In the genomic region with DNA sequence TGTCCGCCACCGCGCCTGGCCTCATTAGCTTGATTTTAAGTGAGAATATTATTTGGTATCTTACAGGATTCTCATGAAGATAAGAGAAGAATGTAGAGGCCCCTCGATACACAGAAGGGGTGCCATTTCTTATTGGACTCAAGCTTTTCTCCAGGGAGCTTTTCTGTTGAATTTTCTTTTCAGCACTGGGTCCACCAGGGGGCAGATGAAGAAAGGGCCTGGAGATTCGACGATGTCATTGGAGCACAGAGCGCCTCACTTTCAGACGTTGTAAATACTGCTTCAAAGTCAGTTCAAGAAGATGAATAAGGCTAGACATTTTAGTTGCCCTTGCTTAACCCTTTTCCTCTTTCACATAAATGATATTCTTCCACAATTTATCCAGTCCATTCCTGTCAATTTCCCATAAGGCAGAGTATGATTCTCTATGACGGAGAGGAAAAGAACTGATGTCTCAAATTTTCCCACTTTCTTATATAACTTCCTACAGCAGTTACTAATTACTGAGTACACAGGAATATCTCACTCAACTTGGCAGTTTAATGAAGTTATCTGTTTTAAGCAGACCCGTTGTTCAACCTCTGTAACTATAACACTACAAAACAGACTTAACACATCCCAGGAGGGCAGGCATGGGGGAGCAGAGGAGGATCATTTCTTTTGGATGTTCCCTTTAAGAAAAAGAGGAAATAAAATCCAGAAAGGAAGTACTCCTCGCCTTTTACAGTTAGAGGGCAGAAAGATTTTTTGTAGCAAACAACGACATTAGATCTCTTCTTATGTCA, we compare ENCODE assay signal across 8 cellular contexts. TPM values are rescaled to one million over a fixed set of nuclear protein-coding genes. Genes with fewer than 3 reads are reported as not detected.
DNase-seq lines count a peak whose midpoint lies in the region; ATAC-seq and TF ChIP-seq lines count a peak whose summit lies in the region.

No MANE protein-coding gene starts in this region.

- peak; percentile 96 for TF ChIP-seq RAD21 in SK-N-SH (IDR thresholded peaks at IDR 0.05; ENCODE audit: low read length)

- H3K27ac ChIP-seq in MM.1S (ENCODE audit: low read length), result no peak overlapping the region; the same call in 1 of the 2 replicates
- H3K27ac ChIP-seq in SK-N-SH (ENCODE audit: low read depth in 2 of 2, low read length in 1 of 2), result peak overlapping the region; percentile 32 to 82; a peak in 3 of 4 replicates
- peak overlapping the region; percentile 64 to 81 (median 76) for H3K27ac ChIP-seq in transverse colon

- no peaks in the 10 kb centered on the region for H3K9me3 Mint-ChIP-seq in activated naive CD4-positive, alpha-beta T cell treated with anti-CD3 and anti-CD28 coated beads, Interleukin-2, amount 50 U/mL, for 72 hours

- intact Hi-C loops in posterior cingulate gyrus (cut with DNase I) (loop anchor here (2.0 to 10.0 kb wide), 4 partner anchors 61 to 349 kb away; no protein-coding TSS in a partner anchor), transverse colon (cut with DNase I; ENCODE audit: low total_unique reads) (loop anchor here (5.0 to 10.0 kb wide), 2 partner anchors 236 to 389 kb away; no protein-coding TSS in a partner anchor)

- no peaks in the 10 kb centered on the region for H3K36me3 Mint-ChIP-seq in activated naive CD4-positive, alpha-beta T cell treated with anti-CD3 and anti-CD28 coated beads, Interleukin-2, amount 50 U/mL, for 72 hours

- POLR2A ChIA-PET in SK-N-SH (lab: Yijun Ruan, JAX), result interaction anchor here (0.6 to 1.6 kb wide), 3 partner anchors 12 to 238 kb away, joined by 3 to 7 read pairs (median 6); a partner anchor contains a TSS

- H3K36me3 ChIP-seq in MM.1S (replicated peaks; ENCODE audit: insufficient read depth, low read length) (no peaks in the 10 kb centered on the region), SK-N-SH (replicated peaks in 1 of 2; ENCODE audit: control insufficient read depth in 1 of 2, insufficient read depth in 2 of 2, low read length in 1 of 2) (no peaks in the 10 kb centered on the region), transverse colon (no peaks in the 10 kb centered on the region)

- H3K4me1 ChIP-seq in MM.1S (ENCODE audit: low read length), result peaks cover 16% of the 10 kb centered on the region
- H3K4me1 ChIP-seq in SK-N-SH (ENCODE audit: control insufficient read depth in 1 of 2, insufficient read depth in 2 of 2, low read depth in 1 of 2, low read length in 1 of 2), result peaks cover 4 to 14% of the 10 kb centered on the region in 2 experiments; a peak in 1 of 4 replicates
- H3K4me1 ChIP-seq in transverse colon, result peaks cover 15 to 35% (median 22%) of the 10 kb centered on the region in 4 donors

- TF ChIP-seq EP300 in SK-N-SH (IDR thresholded peaks at IDR 0.05; ENCODE audit: borderline replicate concordance in 1 of 2, low read depth in 1 of 2, low read length in 1 of 2) (no peak), transverse colon (IDR thresholded peaks at IDR 0.05; ENCODE audit: low read depth) (no peak)

- no peaks in the 10 kb centered on the region for H3K9me3 ChIP-seq in MM.1S (replicated peaks; ENCODE audit: insufficient read depth, low read length)
- no peaks in the 10 kb centered on the region for H3K9me3 ChIP-seq in SK-N-SH
- no peaks in the 10 kb centered on the region for H3K9me3 ChIP-seq in transverse colon

- no peak overlapping the region for H2AFZ ChIP-seq in MM.1S (ENCODE audit: low read length)
- H2AFZ ChIP-seq in SK-N-SH (ENCODE audit: low read depth), result peak overlapping the region; percentile 84

- TF ChIP-seq POLR2A in transverse colon (IDR thresholded peaks at IDR 0.05), result no peak

- H3K4me2 ChIP-seq in MM.1S (ENCODE audit: low read depth, low read length), result peak overlapping the region; percentile 69
- H3K4me2 ChIP-seq in SK-N-SH, result peak overlapping the region; percentile 38; the same call in 1 of the 2 replicates

- H4K20me1 ChIP-seq in MM.1S (ENCODE audit: insufficient read depth, low read length) (no peaks in the 10 kb centered on the region), SK-N-SH (ENCODE audit: insufficient read depth) (no peaks in the 10 kb centered on the region)

- 0 out of 2 replicates have a peak overlapping the region, but pooled peaks have one; percentile 16 for H3K4me3 ChIP-seq in MM.1S (ENCODE audit: low read length)
- no peak overlapping the region; a peak in 1 of 4 replicates for H3K4me3 ChIP-seq in SK-N-SH (ENCODE audit: low read depth in 2 of 2, low read length in 1 of 2)
- H3K4me3 ChIP-seq in transverse colon, result no peak overlapping the region

- in situ Hi-C loops in transverse colon (cut with MboI; ENCODE audit: low pct_ligation_motif_present in 1 of 4, low pct_unique_long_range_greater_than_20kb in 1 of 4, low sequenced_read_pairs in 3 of 4), result loop anchor here in 2 of 4 donors (10.0 to 25.0 kb wide), 2 partner anchors 241 to 259 kb away; no protein-coding TSS in a partner anchor

- peak overlapping the region in 1 of 2 donors; percentile 14 for H3K27ac Mint-ChIP-seq in activated naive CD4-positive, alpha-beta T cell treated with anti-CD3 and anti-CD28 coated beads, Interleukin-2, amount 50 U/mL, for 72 hours

- no peak overlapping the region for H3K9ac ChIP-seq in MM.1S (ENCODE audit: low read length)
- H3K9ac ChIP-seq in SK-N-SH, result no peak overlapping the region; the same call in 1 of the 2 replicates

- WGBS in SK-N-SH (ENCODE audit: low lambda C conversion rate), result 40% methylated on average over 12 of the region's 12 CpGs
- 31 to 35% methylated on average over 10 to 12 of the region's 12 CpGs for WGBS in transverse colon (ENCODE audit: low coverage in 1 of 2), 2 donors

- peak; percentile 78 for ATAC-seq in GM19351 (IDR thresholded peaks at IDR 0.05; ENCODE audit: unreplicated experiment)
- ATAC-seq in activated naive CD4-positive, alpha-beta T cell treated with anti-CD3 and anti-CD28 coated beads, Interleukin-2, amount 50 U/mL, for 72 hours, result peak; percentile 85

- peak; percentile 85 for DNase-seq in AG20443 (ENCODE audit: low spot score)
- peak; percentile 83 for DNase-seq in MM.1S
- peak; percentile 84 for DNase-seq in SK-N-SH
- DNase-seq in activated naive CD4-positive, alpha-beta T cell treated with anti-CD3 and anti-CD28 coated beads, Interleukin-2, amount 50 U/mL, for 72 hours (ENCODE audit: low spot score in 2 of 2), result peak in 1 of 2 donors; percentile 73
- DNase-seq in glomerular visceral epithelial cell (ENCODE audit: extremely low spot score), result peak; percentile 76
- DNase-seq in posterior cingulate gyrus, result peak in 6 of 10 donors; percentile 67 to 93 (median 73)
- peak; percentile 78 for DNase-seq in transverse colon

- H3K9me2 ChIP-seq in MM.1S (replicated peaks; ENCODE audit: insufficient read depth, low read length), result no peaks in the 10 kb centered on the region
- H3K9me2 ChIP-seq in SK-N-SH, result no peaks in the 10 kb centered on the region

- CTCF ChIA-PET in SK-N-SH (lab: Yijun Ruan, JAX), result interaction anchor here (0.5 to 3.2 kb wide), 47 partner anchors 9 to 397 kb away, joined by 3 to 58 read pairs (median 5); a partner anchor contains a TSS

- H3K79me2 ChIP-seq in MM.1S (ENCODE audit: low read length), result no peaks in the 10 kb centered on the region
- H3K79me2 ChIP-seq in SK-N-SH (ENCODE audit: insufficient read depth), result no peaks in the 10 kb centered on the region

- H3F3A ChIP-seq in MM.1S (ENCODE audit: insufficient read depth, low read length), result peaks cover 18% of the 10 kb centered on the region
- H3F3A ChIP-seq in SK-N-SH (replicated peaks; ENCODE audit: insufficient read depth), result no peaks in the 10 kb centered on the region

- H3K27me3 ChIP-seq in MM.1S (replicated peaks; ENCODE audit: insufficient read depth, low read length) (no peaks in the 10 kb centered on the region), SK-N-SH (ENCODE audit: insufficient read depth) (no peaks in the 10 kb centered on the region), transverse colon (no peaks in the 10 kb centered on the region)

- TF ChIP-seq CTCF in MM.1S (IDR thresholded peaks at IDR 0.05; ENCODE audit: low read length) (peak; percentile 75), SK-N-SH (IDR thresholded peaks at IDR 0.05) (peak; percentile 86), transverse colon (IDR thresholded peaks at IDR 0.05) (peak; percentile 73 to 82 (median 78))

TF ChIP-seq in SK-N-SH, 30 proteins besides CTCF, POLR2A, EP300 and RAD21:
- TF ChIP-seq MXI1 (IDR thresholded peaks at IDR 0.05; ENCODE audit: low read depth, low read length) (peak; percentile 35; the same call in 1 of the 2 replicates), SIN3A (IDR thresholded peaks at IDR 0.05; ENCODE audit: borderline replicate concordance, low read depth, low read length) (peak; percentile 26; the same call in 1 of the 2 replicates), SMC3 (IDR thresholded peaks at IDR 0.05; ENCODE audit: low read depth, low read length) (peak; percentile 94), ELF1 (IDR thresholded peaks at IDR 0.05) (no peak)
TF ChIP-seq in SK-N-SH: peak in this region for 3.

RNA-seq across cellular contexts. Expression of a gene that starts 12.0 kb away (rescaled TPM):
- polyA plus RNA-seq in SK-N-SH (2012; rRNA removed), result 8.7 and 9.6 TPM in 2 replicates
- polyA plus RNA-seq in SK-N-SH (2012; cell fraction: cytosol; rRNA removed), result 14.4 and 19.1 TPM in 2 replicates
- 3.9 and 8.2 TPM in 2 replicates for polyA plus RNA-seq in SK-N-SH (2012; cell fraction: nucleus; rRNA removed)
- 10 to 100 TPM; 73.8 to 75.1 TPM for total RNA-seq in activated naive CD4-positive, alpha-beta T cell treated with anti-CD3 and anti-CD28 coated beads, Interleukin-2, amount 50 U/mL, for 72 hours
- total RNA-seq in transverse colon, result 1 to 10 TPM; 1.5 to 5.6 (median 4.1) TPM

Comparison
In these comparisons a context has a peak if more than half of its experiments do, and no peak if none do; other contexts are left out.
1. RNA of a gene that starts 12.0 kb away (total RNA-seq): 73.8 to 75.1 TPM in activated naive CD4-positive, alpha-beta T cell treated with anti-CD3 and anti-CD28 coated beads, Interleukin-2, amount 50 U/mL, for 72 hours; 1.5 to 5.6 TPM in transverse colon; every median in the first group is over 10 times any median in the second.
2. Peak in every context shown above with its lines, with median percentiles within 50 percentile points of each other: CTCF ChIP-seq.